Comparison of ENCODE assay signal across 1 cellular context in the genomic region with DNA sequence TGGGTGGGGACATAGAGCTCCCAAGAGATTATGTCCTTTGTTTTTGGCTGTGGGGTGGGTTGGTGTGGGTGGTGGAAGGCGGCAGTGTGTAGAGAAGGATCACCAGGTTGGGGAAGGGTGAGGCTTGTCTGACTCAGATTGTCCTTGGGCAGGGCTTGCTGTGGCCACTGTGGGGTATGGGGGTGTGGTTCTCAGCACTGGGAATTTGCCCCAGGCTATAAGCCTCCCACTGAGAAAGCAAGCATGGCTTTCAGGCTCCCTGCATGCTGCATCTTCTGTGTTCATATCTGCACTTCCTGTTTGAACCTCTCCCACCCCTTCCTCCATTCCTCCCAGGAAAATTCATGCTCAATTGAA.
TF ChIP-seq lines count a peak whose summit lies in the region.

No MANE protein-coding gene starts in this region.

TF ChIP-seq in HepG2, 621 proteins besides CTCF, POLR2A, EP300 and RAD21 (continued from another document):
- TF ChIP-seq, protein P1, sequence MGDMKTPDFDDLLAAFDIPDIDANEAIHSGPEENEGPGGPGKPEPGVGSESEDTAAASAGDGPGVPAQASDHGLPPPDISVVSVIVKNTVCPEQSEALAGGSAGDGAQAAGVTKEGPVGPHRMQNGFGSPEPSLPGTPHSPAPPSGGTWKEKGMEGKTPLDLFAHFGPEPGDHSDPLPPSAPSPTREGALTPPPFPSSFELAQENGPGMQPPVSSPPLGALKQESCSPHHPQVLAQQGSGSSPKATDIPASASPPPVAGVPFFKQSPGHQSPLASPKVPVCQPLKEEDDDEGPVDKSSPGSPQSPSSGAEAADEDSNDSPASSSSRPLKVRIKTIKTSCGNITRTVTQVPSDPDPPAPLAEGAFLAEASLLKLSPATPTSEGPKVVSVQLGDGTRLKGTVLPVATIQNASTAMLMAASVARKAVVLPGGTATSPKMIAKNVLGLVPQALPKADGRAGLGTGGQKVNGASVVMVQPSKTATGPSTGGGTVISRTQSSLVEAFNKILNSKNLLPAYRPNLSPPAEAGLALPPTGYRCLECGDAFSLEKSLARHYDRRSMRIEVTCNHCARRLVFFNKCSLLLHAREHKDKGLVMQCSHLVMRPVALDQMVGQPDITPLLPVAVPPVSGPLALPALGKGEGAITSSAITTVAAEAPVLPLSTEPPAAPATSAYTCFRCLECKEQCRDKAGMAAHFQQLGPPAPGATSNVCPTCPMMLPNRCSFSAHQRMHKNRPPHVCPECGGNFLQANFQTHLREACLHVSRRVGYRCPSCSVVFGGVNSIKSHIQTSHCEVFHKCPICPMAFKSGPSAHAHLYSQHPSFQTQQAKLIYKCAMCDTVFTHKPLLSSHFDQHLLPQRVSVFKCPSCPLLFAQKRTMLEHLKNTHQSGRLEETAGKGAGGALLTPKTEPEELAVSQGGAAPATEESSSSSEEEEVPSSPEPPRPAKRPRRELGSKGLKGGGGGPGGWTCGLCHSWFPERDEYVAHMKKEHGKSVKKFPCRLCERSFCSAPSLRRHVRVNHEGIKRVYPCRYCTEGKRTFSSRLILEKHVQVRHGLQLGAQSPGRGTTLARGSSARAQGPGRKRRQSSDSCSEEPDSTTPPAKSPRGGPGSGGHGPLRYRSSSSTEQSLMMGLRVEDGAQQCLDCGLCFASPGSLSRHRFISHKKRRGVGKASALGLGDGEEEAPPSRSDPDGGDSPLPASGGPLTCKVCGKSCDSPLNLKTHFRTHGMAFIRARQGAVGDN (CRISPR knock-in tag; IDR thresholded peaks at IDR 0.05): peak; percentile 37; the same call in 1 of the 2 replicates
